In the genomic region with DNA sequence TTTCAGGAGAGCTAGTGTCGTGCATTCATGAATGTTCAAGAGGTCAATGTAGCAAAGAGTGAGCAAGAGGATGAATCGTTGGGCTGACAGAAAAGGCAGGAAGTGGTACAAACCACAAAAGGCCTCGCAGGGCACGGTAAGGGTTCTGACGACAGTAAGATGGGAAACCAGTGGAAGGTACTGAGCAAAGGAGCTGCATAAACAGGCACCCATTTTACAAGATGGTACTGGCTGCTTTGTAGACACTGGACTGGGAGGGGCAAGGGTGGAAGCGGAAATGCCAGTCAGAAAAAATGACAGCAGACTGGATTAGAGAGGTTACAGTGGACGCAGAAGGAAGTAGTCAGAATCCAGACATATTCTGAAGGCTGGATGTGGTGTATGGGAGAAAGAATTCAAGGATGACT, we compare ENCODE assay signal across 8 cellular contexts.
DNase-seq lines count a peak whose midpoint lies in the region; ATAC-seq lines count a peak whose summit lies in the region.

No MANE protein-coding gene starts in this region.

- peaks cover 12% of the 10 kb centered on the region for H3K4me1 ChIP-seq in thymus (ENCODE audit: control insufficient read depth, insufficient read depth, low read length)

- H3K27ac ChIP-seq in thymus (ENCODE audit: low read depth) = peak overlapping the region; percentile 78

- H3K27me3 ChIP-seq in thymus (ENCODE audit: control insufficient read depth, insufficient read depth) = no peaks in the 10 kb centered on the region

- peak; percentile 91 for ATAC-seq in GM19035 (IDR thresholded peaks at IDR 0.05; ENCODE audit: unreplicated experiment)
- peak; percentile 97 for ATAC-seq in HG03175 (IDR thresholded peaks at IDR 0.05; ENCODE audit: unreplicated experiment)
- peak; percentile 34 for ATAC-seq in memory B cell (ENCODE audit: low read depth)

- H3K4me1 Mint-ChIP-seq in memory B cell = peaks cover 8% of the 10 kb centered on the region

- no peaks in the 10 kb centered on the region for H3K36me3 Mint-ChIP-seq in memory B cell

- DNase-seq in AG08396 (ENCODE audit: low spot score) = peak; percentile 48
- DNase-seq in SHP77 treated with DMSO at 0.1 percent for 48 hours (lab: John Stamatoyannopoulos, UW) = peak; percentile 25
- peak; percentile 74 for DNase-seq in activated effector memory CD4-positive, alpha-beta T cell treated with anti-CD3 and anti-CD28 coated beads, Interleukin-2, amount 50 U/mL, for 16 hours
- DNase-seq in memory B cell (ENCODE audit: low spot score in 2 of 2) = no peak
- DNase-seq in amygdala (lab: John Stamatoyannopoulos, UW) = no peak

- H3K27ac Mint-ChIP-seq in memory B cell = no peak overlapping the region

- H3K36me3 ChIP-seq in thymus (ENCODE audit: control insufficient read depth, insufficient read depth) = no peaks in the 10 kb centered on the region

- no peak overlapping the region for H3K4me3 Mint-ChIP-seq in memory B cell

- no peak overlapping the region for H3K4me3 ChIP-seq in thymus (ENCODE audit: low read length)

- no peaks in the 10 kb centered on the region for H3K9me3 Mint-ChIP-seq in memory B cell

- WGBS in thymus = 3% methylated on average over 7 of the region's 7 CpGs

- peaks cover 2% of the 10 kb centered on the region for H3K27me3 Mint-ChIP-seq in memory B cell

- no peaks in the 10 kb centered on the region for H3K9me3 ChIP-seq in thymus (ENCODE audit: control insufficient read depth)

Comparison
In these comparisons a context has a peak if more than half of its experiments do, and no peak if none do; other contexts are left out.
1. DNase-seq: peak in AG08396 (single experiment), SHP77 treated with DMSO at 0.1 percent for 48 hours (single experiment) and activated effector memory CD4-positive, alpha-beta T cell treated with anti-CD3 and anti-CD28 coated beads, Interleukin-2, amount 50 U/mL, for 16 hours (single experiment); none in memory B cell (0 of 2) and amygdala (0 of 56).
2. ATAC-seq: peak in every context shown above with its lines; median percentile 97 in HG03175; 91 in GM19035; 34 in memory B cell.